8 cellular contexts compared by ENCODE assay signal in the genomic region with DNA sequence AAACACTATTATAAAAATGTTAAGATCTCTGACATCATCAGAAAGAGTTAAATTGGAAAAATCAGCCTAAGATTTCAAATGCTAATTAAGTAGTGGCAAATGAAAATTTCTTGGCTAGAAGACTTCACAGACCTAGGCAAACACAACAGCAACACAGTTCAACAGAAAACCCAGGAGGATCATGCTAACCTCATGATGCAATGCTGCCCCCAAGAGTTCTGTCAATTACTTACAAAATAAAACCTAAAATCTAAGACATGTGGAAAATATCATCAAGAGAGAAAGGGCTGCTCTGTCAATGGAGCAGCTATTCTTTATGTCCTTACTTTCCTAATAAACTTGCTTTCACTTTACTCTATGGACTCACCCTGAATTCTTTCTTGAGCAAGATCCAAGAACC. TPM values are rescaled to one million over a fixed set of nuclear protein-coding genes. Genes with fewer than 3 reads are reported as not detected.
A peak's percentile ranks its signal among the peaks of the same experiment; 100 is the strongest.
DNase-seq lines count a peak whose midpoint lies in the region; ATAC-seq, FAIRE-seq and TF ChIP-seq lines count a peak whose summit lies in the region.

No MANE protein-coding gene starts in this region.

- TF ChIP-seq CTCF in Calu3 (IDR thresholded peaks at IDR 0.05; ENCODE audit: unreplicated experiment) (no peak), H9 (conservative IDR thresholded peaks at IDR 0.05) (peak; percentile 74), endothelial cell (IDR thresholded peaks at IDR 0.05; ENCODE audit: unreplicated experiment) (no peak), pancreas (IDR thresholded peaks at IDR 0.05) (no peak), lower leg skin (IDR thresholded peaks at IDR 0.05) (no peak)

- H3K4me1 ChIP-seq in H9 (ENCODE audit: insufficient read depth, low read length): peaks cover 5% of the 10 kb centered on the region; the same call in 1 of the 2 replicates
- H3K4me1 ChIP-seq in SJCRH30: peaks cover 3% of the 10 kb centered on the region; the same call in 1 of the 2 replicates
- H3K4me1 ChIP-seq in pancreas: no peaks in the 10 kb centered on the region

- H3K9me3 Mint-ChIP-seq in Calu3 (ENCODE audit: low read depth, unreplicated experiment): no peaks in the 10 kb centered on the region
- no peaks in the 10 kb centered on the region for H3K9me3 Mint-ChIP-seq in H9
- H3K9me3 Mint-ChIP-seq in endothelial cell (ENCODE audit: unreplicated experiment): no peaks in the 10 kb centered on the region

- H3K4me3 Mint-ChIP-seq in Calu3 (ENCODE audit: low read depth, unreplicated experiment) (no peak overlapping the region), H9 (no peak overlapping the region), endothelial cell (ENCODE audit: unreplicated experiment) (no peak overlapping the region)

- no peak overlapping the region for H3K56ac ChIP-seq in H9 (ENCODE audit: insufficient read length, low read depth, low read length)

- peak; percentile 75 for FAIRE-seq in pancreas (lab: Jason Lieb, UNC)

- H3K27me3 ChIP-seq in H9 (ENCODE audit: insufficient read depth, low read length) (no peaks in the 10 kb centered on the region), SJCRH30 (no peaks in the 10 kb centered on the region), pancreas (no peaks in the 10 kb centered on the region)

- no peak overlapping the region for H3K18ac ChIP-seq in H9 (ENCODE audit: insufficient read length, low read depth, low read length)

- no peak overlapping the region for H3K9ac ChIP-seq in H9 (ENCODE audit: extremely low read depth, insufficient read length, low read length)

- H4K8ac ChIP-seq in H9 (replicated peaks; ENCODE audit: insufficient read length, low read depth, low read length): no peak overlapping the region

- H3K23ac ChIP-seq in H9 (ENCODE audit: insufficient read length, low read depth, low read length): no peak overlapping the region

- H3K14ac ChIP-seq in H9 (ENCODE audit: insufficient read depth, low read length): no peak overlapping the region

- CTCF ChIA-PET in Calu3 (lab: Charles Lee): interaction anchor here (2.0 kb wide), 1 partner anchor 226 kb away, joined by 5 read pairs; no protein-coding TSS in a partner anchor

- no peaks in the 10 kb centered on the region for H3K79me2 ChIP-seq in H9 (ENCODE audit: insufficient read depth, low read length)

- H3K9me3 ChIP-seq in H9 (ENCODE audit: control insufficient read depth, low read depth, low read length) (no peaks in the 10 kb centered on the region), SJCRH30 (replicated peaks) (no peaks in the 10 kb centered on the region), pancreas (no peaks in the 10 kb centered on the region)

- no peak overlapping the region for H2BK120ac ChIP-seq in H9 (ENCODE audit: low read depth, low read length, poor library complexity, severe bottlenecking)

- H3K27me3 Mint-ChIP-seq in Calu3 (ENCODE audit: unreplicated experiment) (no peaks in the 10 kb centered on the region), H9 (ENCODE audit: low read depth) (no peaks in the 10 kb centered on the region), endothelial cell (ENCODE audit: unreplicated experiment) (no peaks in the 10 kb centered on the region)

- ATAC-seq in pancreas: peak in 3 of 4 donors; percentile 46 to 68 (median 55)
- ATAC-seq in GM19467 (IDR thresholded peaks at IDR 0.05; ENCODE audit: unreplicated experiment): no peak

- H4K91ac ChIP-seq in H9 (ENCODE audit: insufficient read length, low read depth, low read length): no peak overlapping the region

- no peak overlapping the region for H3K4ac ChIP-seq in H9 (ENCODE audit: low read depth, low read length)

- H3K23me2 ChIP-seq in H9 (ENCODE audit: insufficient read length, low read depth, low read length, poor library complexity, severe bottlenecking): no peaks in the 10 kb centered on the region

- no TSS peak for BruUV-seq in Calu3 (replicated peaks; lab: Mats Ljungman, UMichigan)

- H2BK15ac ChIP-seq in H9 (ENCODE audit: low read depth, low read length): no peak overlapping the region

- no peak overlapping the region for H2BK20ac ChIP-seq in H9 (ENCODE audit: low read depth, low read length, poor library complexity, severe bottlenecking)

- H3K4me3 ChIP-seq in SJCRH30: no peak overlapping the region
- no peak overlapping the region for H3K4me3 ChIP-seq in pancreas
- no peak overlapping the region for H3K4me3 ChIP-seq in lower leg skin (ENCODE audit: low read depth, poor library complexity, severe bottlenecking)

- H3K27ac ChIP-seq in H9 (ENCODE audit: insufficient read length, low read depth, low read length) (no peak overlapping the region), SJCRH30 (no peak overlapping the region), pancreas (no peak overlapping the region)

- intact Hi-C loops in Calu3 (cut with micrococcal nuclease; ENCODE audit: unreplicated experiment) (loop anchor here (1.0 to 5.0 kb wide), 2 partner anchors 235 to 739 kb away; no protein-coding TSS in a partner anchor), pancreas (cut with DNase I) (no loop called here), lower leg skin (cut with DNase I; ENCODE audit: low total_unique reads) (no loop called here)

- DNase-seq in Calu3 (peak; percentile 5), H9 (no peak), SJCRH30 (peak; percentile 14 to 56), endothelial cell (ENCODE audit: low spot score) (peak; percentile 4), pancreas (no peak), NCI-H187 treated with DMSO at 0.1 percent for 48 hours (lab: John Stamatoyannopoulos, UW) (no peak), lower leg skin (ENCODE audit: low spot score in 2 of 2) (no peak)

- no peak overlapping the region for H4K5ac ChIP-seq in H9 (ENCODE audit: insufficient read length, low read depth, low read length)

- H3K27ac Mint-ChIP-seq in Calu3 (ENCODE audit: unreplicated experiment) (no peak overlapping the region), H9 (peak overlapping the region in 1 of 3 experiments; percentile 86; a peak in 3 of 7 replicates), endothelial cell (ENCODE audit: unreplicated experiment) (no peak overlapping the region)

- H2BK5ac ChIP-seq in H9 (ENCODE audit: insufficient read length, low read length): no peak overlapping the region

- no peaks in the 10 kb centered on the region for H3K79me1 ChIP-seq in H9 (ENCODE audit: insufficient read depth, low read depth, low read length, poor library complexity, severe bottlenecking)

- no peak for TF ChIP-seq POLR2A in lower leg skin (IDR thresholded peaks at IDR 0.05)

- H3K36me3 ChIP-seq in SJCRH30 (peaks cover 20% of the 10 kb centered on the region), pancreas (no peaks in the 10 kb centered on the region)

- H3K4me1 Mint-ChIP-seq in Calu3 (ENCODE audit: low read depth, unreplicated experiment) (no peaks in the 10 kb centered on the region), H9 (peaks cover 10 to 15% of the 10 kb centered on the region in 2 experiments), endothelial cell (ENCODE audit: unreplicated experiment) (no peaks in the 10 kb centered on the region)

- H2AFZ ChIP-seq in H9 (ENCODE audit: low read length): no peak overlapping the region

- H3K4me2 ChIP-seq in H9 (ENCODE audit: insufficient read depth, insufficient read length, low read length): no peak overlapping the region

- H3K36me3 Mint-ChIP-seq in Calu3 (ENCODE audit: insufficient read depth, unreplicated experiment) (peaks cover 11% of the 10 kb centered on the region), H9 (ENCODE audit: insufficient read depth in 1 of 3, low read depth in 3 of 3) (peaks cover 37 to 82% (median 80%) of the 10 kb centered on the region in 3 experiments), endothelial cell (ENCODE audit: low read depth, unreplicated experiment) (peaks cover 10% of the 10 kb centered on the region)

- no peaks in the 10 kb centered on the region for H4K20me1 ChIP-seq in H9 (ENCODE audit: control insufficient read depth, insufficient read depth, insufficient read length)

- H2BK12ac ChIP-seq in H9 (ENCODE audit: insufficient read length, low read depth, low read length): no peak overlapping the region

- H3T11ph ChIP-seq in H9 (ENCODE audit: low read length): no peak overlapping the region

- H2AK5ac ChIP-seq in H9 (ENCODE audit: insufficient read length, low read length): no peak overlapping the region

RNA-seq across cellular contexts. Expression of a gene that starts 21.0 kb away (rescaled TPM):
- not detected in 2 replicates for total RNA-seq in Calu3 (2022)
- total RNA-seq in H9 (2021): not detected in 2 replicates
- not detected in 2 replicates for total RNA-seq in SJCRH30 (2014; rRNA removed; shearing (Covaris generic))
- total RNA-seq in endothelial cell (ENCODE audit: unreplicated experiment): not detected
- total RNA-seq in pancreas: not detected
- not detected for polyA plus RNA-seq in pancreas
- total RNA-seq in lower leg skin: not detected

RNA-seq across cellular contexts. Expression of a gene that starts 41.5 kb away (rescaled TPM):
- total RNA-seq in Calu3 (2022) (22.2 and 23.2 TPM in 2 replicates), H9 (2021) (67.7 and 69.7 TPM in 2 replicates), endothelial cell (ENCODE audit: unreplicated experiment) (29.5 TPM), pancreas (10 to 100 TPM in 1 of 6 donors, 1 to 10 TPM in 5; 5.7 to 13.3 (median 8.5) TPM), lower leg skin (10 to 100 TPM in 2 of 4 donors, 1 to 10 TPM in 2; 6.7 to 11.1 (median 9.3) TPM)
- 39.1 and 41.3 TPM in 2 replicates for total RNA-seq in SJCRH30 (2014; rRNA removed; shearing (Covaris generic))
- 10 to 100 TPM; 10.1 to 11.5 TPM for polyA plus RNA-seq in pancreas

RNA-seq across cellular contexts. Expression of a gene that starts 48.4 kb away (rescaled TPM):
- 38.3 and 40.7 TPM in 2 replicates for total RNA-seq in Calu3 (2022)
- total RNA-seq in H9 (2021): 42.0 and 42.7 TPM in 2 replicates
- total RNA-seq in SJCRH30 (2014; rRNA removed; shearing (Covaris generic)): 48.8 and 49.8 TPM in 2 replicates
- 18.8 TPM for total RNA-seq in endothelial cell (ENCODE audit: unreplicated experiment)
- 10 to 100 TPM in 5 of 6 donors, 1 to 10 TPM in 1; 9.1 to 21.5 (median 14.0) TPM for total RNA-seq in pancreas
- polyA plus RNA-seq in pancreas: 1 to 10 TPM; 6.4 to 9.3 TPM
- total RNA-seq in lower leg skin: 10 to 100 TPM; 16.1 to 18.5 (median 16.6) TPM

Comparison
In these comparisons a context has a peak if more than half of its experiments do, and no peak if none do; other contexts are left out.
1. DNase-seq: peak in Calu3 (single experiment), SJCRH30 (2 of 2) and endothelial cell (single experiment); none in H9 (single experiment), pancreas (0 of 6), NCI-H187 treated with DMSO at 0.1 percent for 48 hours (single experiment) and lower leg skin (0 of 2).